In the genomic region with DNA sequence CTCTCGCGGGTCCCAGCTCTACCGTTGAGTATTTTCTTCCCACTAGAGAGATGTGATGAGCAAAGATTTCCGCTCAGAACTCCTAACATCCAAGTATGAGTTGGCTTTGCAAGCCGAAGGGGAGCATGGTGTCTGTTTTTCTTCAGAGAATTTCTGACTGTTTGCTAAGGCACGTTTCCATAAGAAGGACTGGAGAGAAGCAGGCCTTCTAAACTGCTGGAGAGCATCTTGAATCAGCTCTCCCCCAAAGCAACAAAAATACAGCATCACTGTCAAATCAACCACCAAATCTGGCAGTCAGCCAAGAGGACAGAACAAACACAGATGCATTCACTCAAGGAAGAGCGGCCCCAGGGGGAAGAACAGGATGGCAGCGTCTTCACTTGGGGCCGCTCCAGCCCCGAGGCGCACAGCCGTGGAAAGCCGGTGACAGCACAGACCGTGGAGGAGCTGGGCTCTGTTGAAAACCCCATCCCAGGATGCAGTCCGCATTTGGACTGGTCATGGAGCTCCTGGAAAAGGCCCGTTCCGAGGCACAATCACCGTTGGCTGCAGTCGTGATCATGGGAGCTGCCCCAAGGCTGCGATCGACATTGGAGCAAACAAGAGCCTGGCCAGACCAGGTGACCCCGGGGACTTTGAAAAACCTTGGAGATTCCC, we compare ENCODE assay signal across 8 cellular contexts.
DNase-seq lines count a peak whose midpoint lies in the region; ATAC-seq, FAIRE-seq and TF ChIP-seq lines count a peak whose summit lies in the region.

No MANE protein-coding gene starts in this region.

- peaks cover 0 to 5% of the 10 kb centered on the region in 2 experiments for H3K36me3 ChIP-seq in endothelial cell of umbilical vein (ENCODE audit: control insufficient read depth in 2 of 2, extremely low read depth in 1 of 2, insufficient read depth in 2 of 2, low read length in 2 of 2)
- H3K36me3 ChIP-seq in osteoblast (ENCODE audit: insufficient read depth, low read length), result no peaks in the 10 kb centered on the region
- peaks cover 0 to 12% (median 8%) of the 10 kb centered on the region in 4 donors for H3K36me3 ChIP-seq in stomach

- no peak for TF ChIP-seq POLR2A in endothelial cell of umbilical vein (IDR thresholded peaks at IDR 0.05; ENCODE audit: low read depth, low read length)
- no peak for TF ChIP-seq POLR2A in stomach (IDR thresholded peaks at IDR 0.05)

- dilution Hi-C loops in endothelial cell of umbilical vein (cut with MboI; ENCODE audit: extremely low pct_ligation_motif_present, low sequenced_read_pairs), result no loop called here

- H3K4me3 ChIP-seq in endothelial cell of umbilical vein (replicated peaks in 1 of 3; ENCODE audit: insufficient read depth in 1 of 3, low read depth in 1 of 3, low read length in 3 of 3), result no peak overlapping the region
- no peak overlapping the region for H3K4me3 ChIP-seq in osteoblast (ENCODE audit: insufficient read depth, low read length)
- no peak overlapping the region for H3K4me3 ChIP-seq in stomach

- intact Hi-C loops in endothelial cell of umbilical vein (cut with micrococcal nuclease) (loop anchor here (1.0 kb wide), 1 partner anchor 11 kb away; no protein-coding TSS in a partner anchor), stomach (cut with DNase I; ENCODE audit: low total_unique reads) (no loop called here)

- POLR2A ChIA-PET in endothelial cell of umbilical vein (lab: Charles Lee), result no interaction called here

- no peaks in the 10 kb centered on the region for H3K9me1 ChIP-seq in endothelial cell of umbilical vein (replicated peaks; ENCODE audit: control insufficient read depth, extremely low read depth, insufficient read depth, low read length)

- WGBS in stomach, 5 donors, result 66 to 76% (median 71%) methylated on average over 15 to 22 of the region's 22 CpGs

- no peak for FAIRE-seq in endothelial cell of umbilical vein (lab: Jason Lieb, UNC)

- H3K4me2 ChIP-seq in endothelial cell of umbilical vein (ENCODE audit: insufficient read depth, low read length) (peak overlapping the region; percentile 30), osteoblast (ENCODE audit: insufficient read depth, low read length) (peak overlapping the region; percentile 24)

- H3K9me3 ChIP-seq in endothelial cell of umbilical vein (replicated peaks; ENCODE audit: control insufficient read depth, insufficient read depth, low read length), result no peaks in the 10 kb centered on the region
- peaks cover 8% of the 10 kb centered on the region for H3K9me3 ChIP-seq in osteoblast (ENCODE audit: low read depth, low read length)
- peaks cover 0 to 21% (median 12%) of the 10 kb centered on the region in 4 donors for H3K9me3 ChIP-seq in stomach

- CTCF ChIA-PET in endothelial cell of umbilical vein (lab: Charles Lee), result interaction anchor here (0.9 kb wide), 1 partner anchor 11 kb away, joined by 3 read pairs; no protein-coding TSS in a partner anchor

- peak; percentile 45 for ATAC-seq in GM18909 (IDR thresholded peaks at IDR 0.05; ENCODE audit: poor library complexity, unreplicated experiment)
- peak; percentile 38 for ATAC-seq in HG03457 (IDR thresholded peaks at IDR 0.05; ENCODE audit: unreplicated experiment)

- TF ChIP-seq CTCF in endothelial cell of umbilical vein (IDR thresholded peaks at IDR 0.05; ENCODE audit: extremely low read depth in 1 of 2, insufficient read depth in 1 of 2, low read depth in 1 of 2, low read length in 2 of 2) (no peak), osteoblast (IDR thresholded peaks at IDR 0.05; ENCODE audit: extremely low read depth, low read depth, low read length) (no peak), stomach (IDR thresholded peaks at IDR 0.05) (no peak)

- H3K4me1 ChIP-seq in endothelial cell of umbilical vein (ENCODE audit: control insufficient read depth, extremely low read depth, insufficient read depth, low read length) (peaks cover 16% of the 10 kb centered on the region), osteoblast (ENCODE audit: insufficient read depth, low read length) (peaks cover 6% of the 10 kb centered on the region), stomach (peaks cover 0 to 13% (median 0%) of the 10 kb centered on the region in 4 donors)

- no peak overlapping the region for H3K9ac ChIP-seq in endothelial cell of umbilical vein (replicated peaks; ENCODE audit: extremely low read depth, insufficient read depth, low read length)

- no peaks in the 10 kb centered on the region for H3K27me3 ChIP-seq in endothelial cell of umbilical vein (ENCODE audit: control insufficient read depth in 2 of 2, insufficient read depth in 2 of 2, low read length in 2 of 2)
- H3K27me3 ChIP-seq in osteoblast (ENCODE audit: insufficient read depth, low read length), result no peaks in the 10 kb centered on the region
- H3K27me3 ChIP-seq in stomach, result no peaks in the 10 kb centered on the region

- no peak for DNase-seq in endothelial cell of umbilical vein (ENCODE audit: low read depth, low spot score)
- DNase-seq in osteoblast (ENCODE audit: insufficient read length, low spot score, missing footprints), result peak; percentile 83
- DNase-seq in stomach, result no peak
- no peak for DNase-seq in T-helper 9 cell
- DNase-seq in RPMI8226, result no peak
- DNase-seq in stimulated activated naive CD4-positive, alpha-beta T cell (lab: John Stamatoyannopoulos, UW), result no peak

- no peak for TF ChIP-seq EP300 in stomach (IDR thresholded peaks at IDR 0.05)

- H4K20me1 ChIP-seq in endothelial cell of umbilical vein (replicated peaks; ENCODE audit: control insufficient read depth, extremely low read depth, insufficient read depth, low read length), result no peaks in the 10 kb centered on the region
- H4K20me1 ChIP-seq in osteoblast (ENCODE audit: insufficient read depth, low read length), result no peaks in the 10 kb centered on the region

- no peaks in the 10 kb centered on the region for H3K79me2 ChIP-seq in endothelial cell of umbilical vein (ENCODE audit: control insufficient read depth, insufficient read depth, low read length)
- no peaks in the 10 kb centered on the region for H3K79me2 ChIP-seq in osteoblast (ENCODE audit: insufficient read depth, low read length)

- BruUV-seq in endothelial cell of umbilical vein (replicated peaks; lab: Mats Ljungman, UMichigan), result no TSS peak

- H2AFZ ChIP-seq in endothelial cell of umbilical vein (ENCODE audit: low read depth, low read length) (no peak overlapping the region), osteoblast (ENCODE audit: low read length) (no peak overlapping the region)

- H3K27ac ChIP-seq in endothelial cell of umbilical vein (ENCODE audit: insufficient read depth, low read depth, low read length) (peak overlapping the region; percentile 23), osteoblast (ENCODE audit: low read depth, low read length) (no peak overlapping the region), stomach (peak overlapping the region in 2 of 5 donors; percentile 19 to 42)

TF ChIP-seq in endothelial cell of umbilical vein, 7 proteins besides CTCF, POLR2A, EP300 and RAD21:
- TF ChIP-seq GATA2 (IDR thresholded peaks at IDR 0.05; ENCODE audit: insufficient read depth, insufficient read length, low read depth, low read length) (no peak), MYC (IDR thresholded peaks at IDR 0.05; ENCODE audit: low read depth, low read length) (no peak), JUN (IDR thresholded peaks at IDR 0.05; ENCODE audit: borderline replicate concordance, insufficient read depth, insufficient read length, low read depth) (no peak), FOS (IDR thresholded peaks at IDR 0.05; ENCODE audit: borderline replicate concordance, insufficient read depth, low read length) (no peak), POLR2AphosphoS5 (IDR thresholded peaks at IDR 0.05; ENCODE audit: insufficient read depth, low read depth, low read length) (no peak), EZH2 (IDR thresholded peaks at IDR 0.05; ENCODE audit: borderline replicate concordance, low read depth, low read length, severe bottlenecking) (no peak)
- TF ChIP-seq, protein P1, sequence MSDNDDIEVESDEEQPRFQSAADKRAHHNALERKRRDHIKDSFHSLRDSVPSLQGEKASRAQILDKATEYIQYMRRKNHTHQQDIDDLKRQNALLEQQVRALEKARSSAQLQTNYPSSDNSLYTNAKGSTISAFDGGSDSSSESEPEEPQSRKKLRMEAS (IDR thresholded peaks at IDR 0.05; ENCODE audit: insufficient read depth, insufficient read length), result no peak
